26 cellular contexts compared by ENCODE assay signal in genomic region chr12:32859389-32859788, GRCh38.
"Had no signal": no experiment of that assay in that cellular context is flagged by ENCODE, and none has a peak within 500 bp of the region (broad histone marks: within the 10 kb centered on the region; RNA-seq: fewer than 3 reads in every experiment).

No MANE protein-coding gene starts in this region.

- H3K4me3 Mint-ChIP-seq: effector memory CD8-positive, alpha-beta T cell; mesothelial cell of epicardium; naive B cell; natural killer cell treated with Interleukin-12 subunit alpha and Interleukin-12 subunit beta and Interleukin-15 and Interleukin-18, amount 100 ng/mL, for 72 hours; neural crest cell; stimulated activated effector memory CD8-positive, alpha-beta T cell treated with anti-CD3 and anti-CD28 coated beads, Interleukin-12 subunit alpha, Interleukin-12 subunit beta, amount 100 ng/mL, for 72 hours had no signal

- H3K27ac ChIP-seq: coronary artery, gastrocnemius medialis, hepatocyte, neutrophil, parathyroid adenoma, stomach, thyroid gland, vagina had no signal

- H3K9me3 Mint-ChIP-seq: effector memory CD8-positive, alpha-beta T cell; mesothelial cell of epicardium; naive B cell; natural killer cell treated with Interleukin-12 subunit alpha and Interleukin-12 subunit beta and Interleukin-15 and Interleukin-18, amount 100 ng/mL, for 72 hours; neural crest cell; stimulated activated effector memory CD8-positive, alpha-beta T cell treated with anti-CD3 and anti-CD28 coated beads, Interleukin-12 subunit alpha, Interleukin-12 subunit beta, amount 100 ng/mL, for 72 hours had no signal

- H3K27me3 Mint-ChIP-seq: progenitor cell of endocrine pancreas had no signal

- DNase-seq: dermis blood vessel endothelial cell; effector memory CD8-positive, alpha-beta T cell; foreskin fibroblast; gastrocnemius medialis; head of caudate nucleus; kidney; mesenchymal stem cell; mucosa of descending colon; naive B cell; stimulated activated CD4-positive, alpha-beta T cell treated with anti-CD3 and anti-CD28 coated beads, Interleukin-2, amount 100 ng/mL, for 24 hours; stimulated activated CD4-positive, alpha-beta T cell treated with anti-CD3 and anti-CD28 coated beads, Interleukin-4, amount 100 ng/mL, for 24 hours; stimulated activated naive CD4-positive, alpha-beta T cell treated with Interleukin-2 at 50 U/mL for 16 hours; stomach; thyroid gland; trophoblast cell had no signal

- H3K36me3 ChIP-seq: gastrocnemius medialis, neutrophil, stomach, thyroid gland, vagina had no signal

- FAIRE-seq: kidney had no signal

- H3K27me3 ChIP-seq: gastrocnemius medialis, hepatocyte, neutrophil, stomach, thyroid gland, vagina had no signal

- H3K9me3 ChIP-seq: gastrocnemius medialis, mucosa of descending colon, neutrophil, stomach, thyroid gland, vagina had no signal

- ATAC-seq: effector memory CD8-positive, alpha-beta T cell; gastrocnemius medialis; mucosa of descending colon; natural killer cell treated with Interleukin-12 subunit alpha and Interleukin-12 subunit beta and Interleukin-15 and Interleukin-18, amount 100 ng/mL, for 72 hours; sciatic nerve; stimulated activated effector memory CD8-positive, alpha-beta T cell treated with anti-CD3 and anti-CD28 coated beads, Interleukin-12 subunit alpha, Interleukin-12 subunit beta, amount 100 ng/mL, for 72 hours had no signal

- H3K4me1 Mint-ChIP-seq: naive B cell; stimulated activated effector memory CD8-positive, alpha-beta T cell treated with anti-CD3 and anti-CD28 coated beads, Interleukin-12 subunit alpha, Interleukin-12 subunit beta, amount 100 ng/mL, for 72 hours had no signal

- H3K4me1 ChIP-seq: gastrocnemius medialis, thyroid gland, vagina had no signal

- H3K36me3 Mint-ChIP-seq: naive B cell; natural killer cell treated with Interleukin-12 subunit alpha and Interleukin-12 subunit beta and Interleukin-15 and Interleukin-18, amount 100 ng/mL, for 72 hours; stimulated activated effector memory CD8-positive, alpha-beta T cell treated with anti-CD3 and anti-CD28 coated beads, Interleukin-12 subunit alpha, Interleukin-12 subunit beta, amount 100 ng/mL, for 72 hours had no signal

- H3K27ac Mint-ChIP-seq: effector memory CD8-positive, alpha-beta T cell; natural killer cell treated with Interleukin-12 subunit alpha and Interleukin-12 subunit beta and Interleukin-15 and Interleukin-18, amount 100 ng/mL, for 72 hours; stimulated activated effector memory CD8-positive, alpha-beta T cell treated with anti-CD3 and anti-CD28 coated beads, Interleukin-12 subunit alpha, Interleukin-12 subunit beta, amount 100 ng/mL, for 72 hours had no signal

- H3K4me3 ChIP-seq: coronary artery, gastrocnemius medialis, hepatocyte, mucosa of descending colon, stomach, thyroid gland, vagina had no signal
